Comparison of ENCODE assay signal across 8 cellular contexts in the genomic region with DNA sequence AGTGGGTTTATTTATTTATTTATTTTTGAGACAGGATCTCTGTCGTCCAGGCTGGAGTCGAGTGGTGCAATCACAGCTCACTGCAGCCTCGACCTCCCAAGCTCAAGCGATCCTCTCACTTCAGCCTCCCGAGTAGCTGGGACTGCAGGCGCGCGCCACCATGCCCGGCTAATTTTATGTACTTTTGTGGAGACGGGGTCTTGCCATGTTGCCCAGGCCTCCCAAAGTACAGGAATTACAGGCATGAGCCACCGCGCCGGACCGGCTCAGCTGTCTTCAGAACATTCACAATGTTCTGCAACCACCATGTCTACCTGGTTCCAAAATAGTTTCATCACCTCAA.
DNase-seq lines count a peak whose midpoint lies in the region; TF ChIP-seq lines count a peak whose summit lies in the region.

No MANE protein-coding gene starts in this region.

- H3K4me3 ChIP-seq in BLaER1 (peak overlapping the region; percentile 81; the same call in 1 of the 2 replicates), NB4 (ENCODE audit: low read depth, low read length) (peak overlapping the region; percentile 100), duodenal mucosa (ENCODE audit: low read depth in 1 of 2, low read length in 2 of 2) (peak overlapping the region; percentile 98 to 100), neuron (ENCODE audit: low read length) (peak overlapping the region; percentile 65)

- TF ChIP-seq POLR2A in NB4 (IDR thresholded peaks at IDR 0.05; ENCODE audit: extremely low read depth, insufficient read length): no peak

- peaks cover 57% of the 10 kb centered on the region for H3K4me1 ChIP-seq in BLaER1
- H3K4me1 ChIP-seq in duodenal mucosa (ENCODE audit: control insufficient read depth in 1 of 2, insufficient read depth in 2 of 2, low read length in 2 of 2): peaks cover 14 to 35% of the 10 kb centered on the region in 2 donors
- H3K4me1 ChIP-seq in neuron (ENCODE audit: insufficient read depth, low read length): peaks cover 17% of the 10 kb centered on the region

- H3K36me3 ChIP-seq in BLaER1 (peaks cover 36% of the 10 kb centered on the region), duodenal mucosa (ENCODE audit: control insufficient read depth in 1 of 2, insufficient read depth in 2 of 2, low read length in 2 of 2) (peaks cover 0 to 20% of the 10 kb centered on the region in 2 donors), neuron (ENCODE audit: insufficient read depth, low read length) (peaks cover 15% of the 10 kb centered on the region)

- no peak for TF ChIP-seq CTCF in NB4 (IDR thresholded peaks at IDR 0.05; ENCODE audit: low read depth, low read length)

- H3K9ac ChIP-seq in BLaER1 (no peak overlapping the region), duodenal mucosa (ENCODE audit: low read depth in 1 of 2, low read length in 2 of 2) (no peak overlapping the region)

- H4K20me1 ChIP-seq in BLaER1: peaks cover 36% of the 10 kb centered on the region; the same call in 1 of the 2 replicates

- DNase-seq in NB4 (ENCODE audit: low read depth) (no peak), C1 segment of cervical spinal cord (lab: John Stamatoyannopoulos, UW) (no peak), NCI-H1694 (lab: John Stamatoyannopoulos, UW) (no peak), NCI-H1417 (lab: John Stamatoyannopoulos, UW) (no peak), NOMO-1 (lab: John Stamatoyannopoulos, UW; ENCODE audit: unreplicated experiment in 2 of 2) (no peak)

- H3K27me3 ChIP-seq in BLaER1 (no peaks in the 10 kb centered on the region), duodenal mucosa (ENCODE audit: control insufficient read depth in 1 of 2, insufficient read depth in 2 of 2, low read length in 2 of 2) (no peaks in the 10 kb centered on the region), neuron (ENCODE audit: insufficient read depth, low read length) (no peaks in the 10 kb centered on the region)

- peak overlapping the region; percentile 11 for H2AFZ ChIP-seq in neuron (ENCODE audit: low read depth, low read length)

- H3K9me3 ChIP-seq in BLaER1 (no peaks in the 10 kb centered on the region), duodenal mucosa (ENCODE audit: control insufficient read depth in 1 of 2, low read length in 2 of 2) (no peaks in the 10 kb centered on the region), neuron (ENCODE audit: low read length) (no peaks in the 10 kb centered on the region)

- H3K27ac ChIP-seq in BLaER1: no peak overlapping the region
- no peak overlapping the region for H3K27ac ChIP-seq in duodenal mucosa (ENCODE audit: low read depth, low read length)

- H3K4me2 ChIP-seq in BLaER1: peak overlapping the region; percentile 88
